In genomic region chr12:119598159-119598558, GRCh38 we compare ENCODE assay signal across 10 cellular contexts. TPM values are rescaled to one million over a fixed set of nuclear protein-coding genes. Genes with fewer than 3 reads are reported as not detected.
"Had no signal": no experiment of that assay in that cellular context is flagged by ENCODE, and none has a peak within 500 bp of the region (broad histone marks: within the 10 kb centered on the region; RNA-seq: fewer than 3 reads in every experiment).

No MANE protein-coding gene starts in this region.

- H3K27ac ChIP-seq: HL-60, KMS-11 had no signal

- DNase-seq: IMR-90, KBM-7, KG1 had no signal

- H3K4me3 ChIP-seq: K562 had no signal

- H3K9ac ChIP-seq: KMS-11 had no signal

- FAIRE-seq: HTR-8/SVneo, K562 had no signal

- H3K4me2 ChIP-seq: KMS-11 had no signal

- ATAC-seq: K562 had no signal

RNA-seq across cellular contexts. Expression of gene TMEM233, which starts 4.6 kb away (rescaled TPM):
- total RNA-seq: HT-29, HT1080, IMR-90 had no signal
- polyA plus RNA-seq: IgD-negative memory B cell, IMR-90 had no signal
